9 cellular contexts compared by ENCODE assay signal in the genomic region with DNA sequence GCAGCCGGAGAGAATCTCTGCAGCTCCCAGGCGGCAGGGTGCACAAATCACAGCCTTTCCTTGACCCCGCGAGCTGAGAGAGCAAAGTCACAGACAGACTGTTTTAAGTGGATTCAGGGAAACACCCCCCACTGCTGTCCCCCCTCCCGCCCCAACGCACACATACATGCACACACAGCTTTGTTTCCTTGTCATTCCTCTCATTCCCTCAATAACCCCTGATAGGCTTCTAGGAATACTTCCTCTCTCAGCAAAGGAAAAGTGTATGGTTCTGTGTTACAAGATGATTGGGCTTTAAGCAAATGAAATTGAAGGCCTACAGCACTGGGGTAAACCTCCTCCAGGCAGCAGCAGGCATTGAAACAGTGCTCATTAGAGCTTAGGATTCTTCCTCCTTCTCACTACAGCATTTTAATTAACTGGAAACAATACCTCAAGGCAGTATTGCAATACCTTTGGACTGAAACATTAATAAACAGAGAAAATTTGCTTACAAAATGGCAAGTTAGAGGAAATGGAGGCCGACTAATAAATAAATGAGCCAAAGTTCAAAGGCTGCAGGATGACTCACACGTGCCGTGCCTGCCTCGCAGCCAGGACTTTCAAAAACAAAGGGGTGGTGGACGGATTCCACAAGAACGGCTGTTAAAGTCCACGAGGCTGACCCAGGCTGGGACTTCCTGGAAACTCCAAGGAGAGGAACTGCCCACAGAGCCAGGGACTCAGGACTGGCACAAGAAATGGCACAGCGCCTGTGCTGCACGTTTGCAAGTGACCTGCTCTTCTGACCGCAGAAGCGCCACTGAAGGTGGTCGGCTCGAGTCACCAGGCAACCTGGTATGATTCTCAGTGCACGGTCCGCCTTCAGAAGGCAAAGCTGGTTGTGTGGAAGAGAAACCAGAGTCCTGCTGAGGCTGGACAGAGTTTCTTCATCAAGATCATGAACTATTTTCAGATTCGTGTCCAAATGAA.
DNase-seq lines count a peak whose midpoint lies in the region; ATAC-seq, FAIRE-seq and TF ChIP-seq lines count a peak whose summit lies in the region.
"Had no signal": no experiment of that assay in that cellular context is flagged by ENCODE, and none has a peak within 500 bp of the region (broad histone marks: within the 10 kb centered on the region; RNA-seq: fewer than 3 reads in every experiment).

No MANE protein-coding gene starts in this region.

- no TSS peak for BruUV-seq in endothelial cell of umbilical vein (replicated peaks; lab: Mats Ljungman, UMichigan)

- peak overlapping the region; percentile 57 for H2AFZ ChIP-seq in endothelial cell of umbilical vein (ENCODE audit: low read depth, low read length)

- H3K27me3 ChIP-seq in Peyer's patch: no peaks in the 10 kb centered on the region
- H3K27me3 ChIP-seq in endothelial cell of umbilical vein (ENCODE audit: control insufficient read depth in 2 of 2, insufficient read depth in 2 of 2, low read length in 2 of 2): no peaks in the 10 kb centered on the region

- no peaks in the 10 kb centered on the region for H3K9me1 ChIP-seq in endothelial cell of umbilical vein (replicated peaks; ENCODE audit: control insufficient read depth, extremely low read depth, insufficient read depth, low read length)

- H3K9me3 Mint-ChIP-seq in nephron progenitor cell: no peaks in the 10 kb centered on the region

- dilution Hi-C loops in endothelial cell of umbilical vein (cut with MboI; ENCODE audit: extremely low pct_ligation_motif_present, low sequenced_read_pairs): no loop called here

- no peaks in the 10 kb centered on the region for H4K20me1 ChIP-seq in endothelial cell of umbilical vein (replicated peaks; ENCODE audit: control insufficient read depth, extremely low read depth, insufficient read depth, low read length)

- peak overlapping the region; percentile 47 for H3K27ac Mint-ChIP-seq in nephron progenitor cell

- CTCF ChIA-PET in endothelial cell of umbilical vein (lab: Charles Lee): interaction anchor here (0.5 to 2.4 kb wide), 25 partner anchors 18 to 689 kb away, joined by 3 to 45 read pairs (median 3); a partner anchor contains a TSS

- H3K36me3 ChIP-seq in Peyer's patch: no peaks in the 10 kb centered on the region
- H3K36me3 ChIP-seq in endothelial cell of umbilical vein (ENCODE audit: control insufficient read depth in 2 of 2, extremely low read depth in 1 of 2, insufficient read depth in 2 of 2, low read length in 2 of 2): no peaks in the 10 kb centered on the region
- H3K36me3 ChIP-seq: heart right ventricle had no signal

- peaks cover 71% of the 10 kb centered on the region for H3K4me1 Mint-ChIP-seq in nephron progenitor cell

- FAIRE-seq in endothelial cell of umbilical vein (lab: Jason Lieb, UNC) (peak; percentile 99), GM12891 (lab: Jason Lieb, UNC) (no peak)

- peak overlapping the region; percentile 61 for H3K9ac ChIP-seq in endothelial cell of umbilical vein (replicated peaks; ENCODE audit: extremely low read depth, insufficient read depth, low read length)

- no peaks in the 10 kb centered on the region for H3K36me3 Mint-ChIP-seq in nephron progenitor cell (ENCODE audit: low read depth)

- TF ChIP-seq POLR2A in Peyer's patch (IDR thresholded peaks at IDR 0.05) (no peak), endothelial cell of umbilical vein (IDR thresholded peaks at IDR 0.05; ENCODE audit: low read depth, low read length) (no peak), GM12891 (IDR thresholded peaks at IDR 0.05; ENCODE audit: low read depth, low read length) (no peak)

- DNase-seq in Caki2 (ENCODE audit: low read depth) (peak; percentile 84), Peyer's patch (peak in 2 of 3 donors; percentile 86 to 91), endothelial cell of umbilical vein (ENCODE audit: low read depth, low spot score) (peak; percentile 93), nephron progenitor cell (no peak), NCI-H526 (lab: John Stamatoyannopoulos, UW) (no peak), GM12891 (ENCODE audit: insufficient read length, low spot score) (no peak)

- peak overlapping the region in 2 of 4 donors; percentile 14 to 17 for H3K4me3 ChIP-seq in Peyer's patch
- no peak overlapping the region for H3K4me3 ChIP-seq in endothelial cell of umbilical vein (replicated peaks in 1 of 3; ENCODE audit: insufficient read depth in 1 of 3, low read depth in 1 of 3, low read length in 3 of 3)

- ATAC-seq in GM21367 (IDR thresholded peaks at IDR 0.05; ENCODE audit: unreplicated experiment) (no peak), HG03521 (IDR thresholded peaks at IDR 0.05; ENCODE audit: unreplicated experiment) (no peak)

- H3K9me3 ChIP-seq in Peyer's patch (no peaks in the 10 kb centered on the region), endothelial cell of umbilical vein (replicated peaks; ENCODE audit: control insufficient read depth, insufficient read depth, low read length) (no peaks in the 10 kb centered on the region)
- H3K9me3 ChIP-seq: heart right ventricle had no signal

- peak overlapping the region; percentile 62 for H3K4me2 ChIP-seq in endothelial cell of umbilical vein (ENCODE audit: insufficient read depth, low read length)

- intact Hi-C loops in endothelial cell of umbilical vein (cut with micrococcal nuclease): loop anchor here (1.0 to 5.0 kb wide), 14 partner anchors 19 to 690 kb away; a partner anchor contains a TSS

- peaks cover 7% of the 10 kb centered on the region for H3K27me3 Mint-ChIP-seq in nephron progenitor cell (ENCODE audit: low read depth, poor library complexity)

- H3K4me3 Mint-ChIP-seq in nephron progenitor cell: no peak overlapping the region

- H3K4me1 ChIP-seq in Peyer's patch (peaks cover 6 to 21% (median 11%) of the 10 kb centered on the region in 4 donors), endothelial cell of umbilical vein (ENCODE audit: control insufficient read depth, extremely low read depth, insufficient read depth, low read length) (peaks cover 17% of the 10 kb centered on the region)

- TF ChIP-seq CTCF in Peyer's patch (IDR thresholded peaks at IDR 0.05) (peak in 1 of 6 experiments; percentile 8), endothelial cell of umbilical vein (IDR thresholded peaks at IDR 0.05; ENCODE audit: extremely low read depth in 1 of 2, insufficient read depth in 1 of 2, low read depth in 1 of 2, low read length in 2 of 2) (no peak), nephron progenitor cell (IDR thresholded peaks at IDR 0.05) (no peak)

- in situ Hi-C loops in Caki2 (cut with HindIII; ENCODE audit: low pct_unique_long_range_greater_than_20kb, low sequenced_read_pairs): no loop called here

- POLR2A ChIA-PET in endothelial cell of umbilical vein (lab: Charles Lee): no interaction called here

- peak overlapping the region; percentile 13 to 88 (median 73) for H3K27ac ChIP-seq in Peyer's patch
- H3K27ac ChIP-seq in endothelial cell of umbilical vein (ENCODE audit: insufficient read depth, low read depth, low read length): peak overlapping the region; percentile 89

- no peaks in the 10 kb centered on the region for H3K79me2 ChIP-seq in endothelial cell of umbilical vein (ENCODE audit: control insufficient read depth, insufficient read depth, low read length)

TF ChIP-seq in endothelial cell of umbilical vein, 7 proteins besides CTCF, POLR2A, EP300 and RAD21:
- TF ChIP-seq FOS (IDR thresholded peaks at IDR 0.05; ENCODE audit: borderline replicate concordance, insufficient read depth, low read length) (peak; percentile 94), EZH2 (IDR thresholded peaks at IDR 0.05; ENCODE audit: borderline replicate concordance, low read depth, low read length, severe bottlenecking) (no peak), GATA2 (IDR thresholded peaks at IDR 0.05; ENCODE audit: insufficient read depth, insufficient read length, low read depth, low read length) (no peak), JUN (IDR thresholded peaks at IDR 0.05; ENCODE audit: borderline replicate concordance, insufficient read depth, insufficient read length, low read depth) (peak; percentile 82), POLR2AphosphoS5 (IDR thresholded peaks at IDR 0.05; ENCODE audit: insufficient read depth, low read depth, low read length) (peak; percentile 49), MYC (IDR thresholded peaks at IDR 0.05; ENCODE audit: low read depth, low read length) (peak; percentile 28)
- TF ChIP-seq, protein P1, sequence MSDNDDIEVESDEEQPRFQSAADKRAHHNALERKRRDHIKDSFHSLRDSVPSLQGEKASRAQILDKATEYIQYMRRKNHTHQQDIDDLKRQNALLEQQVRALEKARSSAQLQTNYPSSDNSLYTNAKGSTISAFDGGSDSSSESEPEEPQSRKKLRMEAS (IDR thresholded peaks at IDR 0.05; ENCODE audit: insufficient read depth, insufficient read length): peak; percentile 78

TF ChIP-seq in GM12891, 5 proteins besides CTCF, POLR2A, EP300 and RAD21:
- TF ChIP-seq POLR2AphosphoS5 (IDR thresholded peaks at IDR 0.05; ENCODE audit: low read depth, low read length) (no peak), TAF1 (IDR thresholded peaks at IDR 0.05; ENCODE audit: low read depth, low read length) (no peak)

Comparison
In these comparisons a context has a peak if more than half of its experiments do, and no peak if none do; other contexts are left out.
1. DNase-seq: peak in Caki2 (single experiment), Peyer's patch (2 of 3) and endothelial cell of umbilical vein (single experiment); none in nephron progenitor cell (single experiment), NCI-H526 (0 of 2) and GM12891 (single experiment).